Comparison of ENCODE assay signal across 9 cellular contexts in the genomic region with DNA sequence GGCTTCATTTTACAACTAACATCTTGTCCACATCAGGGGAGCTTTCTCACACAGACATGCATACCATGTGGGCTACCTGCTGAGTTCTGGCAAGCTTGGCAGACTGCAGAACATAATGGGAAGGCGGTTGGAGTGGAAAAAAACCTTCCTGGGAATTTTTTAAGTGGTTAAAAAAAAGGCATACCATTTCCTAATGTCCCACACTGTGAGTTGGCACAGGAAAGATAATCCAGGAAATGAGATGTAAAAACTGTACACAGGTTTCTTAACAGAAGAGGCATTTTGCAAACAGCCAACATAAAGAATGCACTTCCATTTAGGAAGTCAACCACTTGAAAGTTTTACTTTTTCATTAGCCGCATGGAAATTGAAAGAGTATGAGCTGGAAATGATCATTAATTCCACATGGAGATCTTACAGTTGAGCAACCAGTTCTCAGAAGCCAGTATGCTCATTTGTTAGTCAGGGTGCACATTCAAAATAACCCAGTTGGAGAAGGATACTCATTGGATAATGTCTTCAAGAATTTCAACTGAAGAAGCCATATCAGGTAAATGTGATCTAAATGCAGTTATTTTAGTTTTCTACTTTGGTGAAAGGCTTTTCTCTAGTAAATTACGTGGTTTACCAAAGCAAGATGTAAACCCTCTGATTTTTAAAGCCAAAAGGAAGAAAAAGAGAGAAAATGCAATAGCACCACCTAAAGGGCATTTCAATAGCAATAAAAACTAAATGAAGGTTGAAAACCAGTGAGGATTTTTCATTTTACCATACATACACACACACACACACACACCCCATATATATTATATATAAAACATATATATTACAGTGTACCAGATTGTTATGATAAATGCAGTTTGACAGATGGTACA.
DNase-seq lines count a peak whose midpoint lies in the region; ATAC-seq, FAIRE-seq and TF ChIP-seq lines count a peak whose summit lies in the region.
"Had no signal": no experiment of that assay in that cellular context is flagged by ENCODE, and none has a peak within 500 bp of the region (broad histone marks: within the 10 kb centered on the region; RNA-seq: fewer than 3 reads in every experiment).

No MANE protein-coding gene starts in this region.

- no peak overlapping the region for H2AFZ ChIP-seq in endothelial cell of umbilical vein (ENCODE audit: low read depth, low read length)

- H3K4me2 ChIP-seq in endothelial cell of umbilical vein (ENCODE audit: insufficient read depth, low read length), result no peak overlapping the region

- no peak overlapping the region for H3K27ac ChIP-seq in endothelial cell of umbilical vein (ENCODE audit: insufficient read depth, low read depth, low read length)

- BruUV-seq in endothelial cell of umbilical vein (replicated peaks; lab: Mats Ljungman, UMichigan), result no TSS peak

- H3K9me3 ChIP-seq in endothelial cell of umbilical vein (replicated peaks; ENCODE audit: control insufficient read depth, insufficient read depth, low read length), result no peaks in the 10 kb centered on the region

- ATAC-seq in HG03439 (IDR thresholded peaks at IDR 0.05; ENCODE audit: unreplicated experiment), result no peak
- no peak for ATAC-seq in GM21528 (IDR thresholded peaks at IDR 0.05; ENCODE audit: low FRiP score, unreplicated experiment)
- ATAC-seq: stimulated activated naive B cell treated with anti-CD40 and anti-IgM and Interleukin-4, amounts not matched to agents 10 μg/mL and 1 μg/mL and 100 μg/mL, for 72 hours had no signal

- no peaks in the 10 kb centered on the region for H3K4me1 ChIP-seq in endothelial cell of umbilical vein (ENCODE audit: control insufficient read depth, extremely low read depth, insufficient read depth, low read length)

- FAIRE-seq in A204.1 (lab: Jason Lieb, UNC), result peak; percentile 99
- peak; percentile 70 for FAIRE-seq in endothelial cell of umbilical vein (lab: Jason Lieb, UNC)

- peak; percentile 55 for DNase-seq in GM04503 (ENCODE audit: low read depth)
- DNase-seq in NCI-H2107 treated with DMSO at 0.1 percent for 48 hours (lab: John Stamatoyannopoulos, UW; ENCODE audit: unreplicated experiment), result peak; percentile 70
- peak; percentile 19 for DNase-seq in endothelial cell of umbilical vein (ENCODE audit: low read depth, low spot score)
- no peak for DNase-seq in AG08396 (ENCODE audit: low spot score)
- DNase-seq in NCI-H1105 treated with DMSO at 0.1 percent for 48 hours (lab: John Stamatoyannopoulos, UW), result no peak
- DNase-seq: stimulated activated naive B cell treated with anti-CD40 and anti-IgM and Interleukin-4, amounts not matched to agents 10 μg/mL and 1 μg/mL and 100 μg/mL, for 72 hours had no signal

- dilution Hi-C loops in endothelial cell of umbilical vein (cut with MboI; ENCODE audit: extremely low pct_ligation_motif_present, low sequenced_read_pairs), result no loop called here

- no peak overlapping the region for H3K9ac ChIP-seq in endothelial cell of umbilical vein (replicated peaks; ENCODE audit: extremely low read depth, insufficient read depth, low read length)

- H4K20me1 ChIP-seq in endothelial cell of umbilical vein (replicated peaks; ENCODE audit: control insufficient read depth, extremely low read depth, insufficient read depth, low read length), result no peaks in the 10 kb centered on the region

- CTCF ChIA-PET in endothelial cell of umbilical vein (lab: Charles Lee), result interaction anchor here (2.1 kb wide), 1 partner anchor 738 kb away, joined by 12 read pairs; no protein-coding TSS in a partner anchor

- no peaks in the 10 kb centered on the region for H3K27me3 ChIP-seq in endothelial cell of umbilical vein (ENCODE audit: control insufficient read depth in 2 of 2, insufficient read depth in 2 of 2, low read length in 2 of 2)

- peak; percentile 13 to 22 for TF ChIP-seq CTCF in endothelial cell of umbilical vein (IDR thresholded peaks at IDR 0.05; ENCODE audit: extremely low read depth in 1 of 2, insufficient read depth in 1 of 2, low read depth in 1 of 2, low read length in 2 of 2)

- no peak for TF ChIP-seq POLR2A in endothelial cell of umbilical vein (IDR thresholded peaks at IDR 0.05; ENCODE audit: low read depth, low read length)

- no peaks in the 10 kb centered on the region for H3K36me3 ChIP-seq in endothelial cell of umbilical vein (ENCODE audit: control insufficient read depth in 2 of 2, extremely low read depth in 1 of 2, insufficient read depth in 2 of 2, low read length in 2 of 2)

- no peak overlapping the region for H3K4me3 ChIP-seq in endothelial cell of umbilical vein (replicated peaks in 1 of 3; ENCODE audit: insufficient read depth in 1 of 3, low read depth in 1 of 3, low read length in 3 of 3)

- no peaks in the 10 kb centered on the region for H3K79me2 ChIP-seq in endothelial cell of umbilical vein (ENCODE audit: control insufficient read depth, insufficient read depth, low read length)

- H3K9me1 ChIP-seq in endothelial cell of umbilical vein (replicated peaks; ENCODE audit: control insufficient read depth, extremely low read depth, insufficient read depth, low read length), result no peaks in the 10 kb centered on the region

- intact Hi-C loops in endothelial cell of umbilical vein (cut with micrococcal nuclease), result loop anchor here (5.0 kb wide), 1 partner anchor 158 kb away; no protein-coding TSS in a partner anchor

- POLR2A ChIA-PET in endothelial cell of umbilical vein (lab: Charles Lee), result no interaction called here

TF ChIP-seq in endothelial cell of umbilical vein, 7 proteins besides CTCF, POLR2A, EP300 and RAD21:
- TF ChIP-seq EZH2 (IDR thresholded peaks at IDR 0.05; ENCODE audit: borderline replicate concordance, low read depth, low read length, severe bottlenecking) (no peak), POLR2AphosphoS5 (IDR thresholded peaks at IDR 0.05; ENCODE audit: insufficient read depth, low read depth, low read length) (no peak), GATA2 (IDR thresholded peaks at IDR 0.05; ENCODE audit: insufficient read depth, insufficient read length, low read depth, low read length) (no peak), FOS (IDR thresholded peaks at IDR 0.05; ENCODE audit: borderline replicate concordance, insufficient read depth, low read length) (no peak), MYC (IDR thresholded peaks at IDR 0.05; ENCODE audit: low read depth, low read length) (no peak), JUN (IDR thresholded peaks at IDR 0.05; ENCODE audit: borderline replicate concordance, insufficient read depth, insufficient read length, low read depth) (no peak)
- TF ChIP-seq, protein P1, sequence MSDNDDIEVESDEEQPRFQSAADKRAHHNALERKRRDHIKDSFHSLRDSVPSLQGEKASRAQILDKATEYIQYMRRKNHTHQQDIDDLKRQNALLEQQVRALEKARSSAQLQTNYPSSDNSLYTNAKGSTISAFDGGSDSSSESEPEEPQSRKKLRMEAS (IDR thresholded peaks at IDR 0.05; ENCODE audit: insufficient read depth, insufficient read length), result no peak

Comparison
In these comparisons a context has a peak if more than half of its experiments do, and no peak if none do; other contexts are left out.
1. DNase-seq: peak in GM04503 (single experiment), NCI-H2107 treated with DMSO at 0.1 percent for 48 hours (single experiment) and endothelial cell of umbilical vein (single experiment); none in AG08396 (single experiment) and NCI-H1105 treated with DMSO at 0.1 percent for 48 hours (single experiment).